ENCODE assay signal across 1 cellular context in genomic region chr1:154614887-154615286, GRCh38.
TF ChIP-seq lines count a peak whose summit lies in the region.

No MANE protein-coding gene starts in this region.

TF ChIP-seq in K562, 482 proteins besides CTCF, POLR2A, EP300 and RAD21:
- no peak for TF ChIP-seq ZC3H8 (IDR thresholded peaks at IDR 0.05)
- TF ChIP-seq ZNF197 (CRISPR knock-in tag; IDR thresholded peaks at IDR 0.05; ENCODE audit: low read depth), result no peak
- TF ChIP-seq DNMT1 (IDR thresholded peaks at IDR 0.05), result no peak
- TF ChIP-seq NFYB (IDR thresholded peaks at IDR 0.05; ENCODE audit: extremely low read depth, insufficient read length), result no peak
- no peak for TF ChIP-seq ZBTB49 (CRISPR knock-in tag; IDR thresholded peaks at IDR 0.05; ENCODE audit: borderline replicate concordance)
- no peak for TF ChIP-seq SOX6 (IDR thresholded peaks at IDR 0.05)
- TF ChIP-seq ZNF668 (CRISPR knock-in tag; IDR thresholded peaks at IDR 0.05), result no peak
- TF ChIP-seq NKRF (IDR thresholded peaks at IDR 0.05; ENCODE audit: borderline replicate concordance), result no peak
- TF ChIP-seq ZNF639 (CRISPR knock-in tag; conservative IDR thresholded peaks at IDR 0.05 in 1 of 2, IDR thresholded peaks at IDR 0.05 in 1 of 2), result no peak
- no peak for TF ChIP-seq CBX3 (IDR thresholded peaks at IDR 0.05; ENCODE audit: borderline replicate concordance in 1 of 2, low read length in 2 of 2)
- TF ChIP-seq HOMEZ (CRISPR knock-in tag; IDR thresholded peaks at IDR 0.05), result no peak
- no peak for TF ChIP-seq ZNF134 (CRISPR knock-in tag; conservative IDR thresholded peaks at IDR 0.05)
- TF ChIP-seq KLF16 (IDR thresholded peaks at IDR 0.05), result no peak
- no peak for TF ChIP-seq MTF1 (CRISPR knock-in tag; IDR thresholded peaks at IDR 0.05; ENCODE audit: borderline replicate concordance)
- no peak for TF ChIP-seq HSF4 (CRISPR knock-in tag; IDR thresholded peaks at IDR 0.05; ENCODE audit: borderline replicate concordance)
- TF ChIP-seq GTF2B (IDR thresholded peaks at IDR 0.05; ENCODE audit: extremely low read depth, insufficient read length), result no peak
TF ChIP-seq in K562: peak in this region for 0.
